ENCODE assay signal across 9 cellular contexts in the genomic region with DNA sequence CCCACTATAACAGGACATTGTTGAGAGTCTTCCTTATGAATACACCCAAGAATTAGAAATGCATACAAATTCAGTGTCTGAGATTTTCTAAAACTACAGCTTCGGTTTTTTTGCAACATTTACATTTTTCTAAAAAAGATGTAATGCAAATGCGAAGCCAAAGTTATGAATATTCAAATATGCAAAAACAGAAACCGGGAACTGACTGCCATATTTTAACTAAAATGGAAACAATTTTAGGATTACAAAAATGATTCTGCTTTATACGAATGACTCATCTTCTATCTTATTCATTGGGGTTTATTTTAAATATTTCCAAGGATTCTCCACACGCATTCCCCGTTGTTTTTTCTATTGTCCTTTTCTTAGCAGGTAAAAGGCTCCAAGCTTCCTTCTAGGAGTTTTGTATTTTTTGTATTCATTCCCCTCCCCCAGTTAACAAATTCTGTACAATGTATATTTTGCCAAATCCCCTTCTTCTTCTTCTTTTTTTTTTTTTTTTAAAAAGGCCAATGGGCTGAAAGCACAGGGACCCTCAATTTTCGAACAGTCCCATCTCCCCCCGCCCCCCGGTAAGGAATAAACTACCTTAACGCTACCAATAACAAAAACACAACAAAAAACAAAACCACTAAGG. TPM values are rescaled to one million over a fixed set of nuclear protein-coding genes. Genes with fewer than 3 reads are reported as not detected.
DNase-seq lines count a peak whose midpoint lies in the region; ATAC-seq and TF ChIP-seq lines count a peak whose summit lies in the region.
"Had no signal": no experiment of that assay in that cellular context is flagged by ENCODE, and none has a peak within 500 bp of the region (broad histone marks: within the 10 kb centered on the region; RNA-seq: fewer than 3 reads in every experiment).

No MANE protein-coding gene starts in this region.

- ATAC-seq in natural killer cell (no peak), HG03565 (IDR thresholded peaks at IDR 0.05; ENCODE audit: unreplicated experiment) (no peak), HG03378 (IDR thresholded peaks at IDR 0.05; ENCODE audit: unreplicated experiment) (no peak), GM21515 (IDR thresholded peaks at IDR 0.05; ENCODE audit: unreplicated experiment) (no peak)

- H4K20me1 ChIP-seq in Karpas-422 (ENCODE audit: insufficient read depth, low read depth, low read length) = peaks cover 20% of the 10 kb centered on the region

- H3K27me3 ChIP-seq in Karpas-422 (ENCODE audit: low read length) = no peaks in the 10 kb centered on the region

- H3K36me3 Mint-ChIP-seq in natural killer cell = no peaks in the 10 kb centered on the region

- H3K27ac ChIP-seq in C4-2B (peak overlapping the region; percentile 86), Karpas-422 (ENCODE audit: low read length) (peak overlapping the region; percentile 91)

- H3K27me3 Mint-ChIP-seq in natural killer cell (ENCODE audit: low read depth in 2 of 2) = peaks cover 0 to 3% of the 10 kb centered on the region in 2 donors

- intact Hi-C loops in natural killer cell (cut with micrococcal nuclease) = loop anchor here (2.0 kb wide), 1 partner anchor 164 kb away; no protein-coding TSS in a partner anchor

- TF ChIP-seq CTCF in C4-2B (conservative IDR thresholded peaks at IDR 0.05) (no peak), choroid plexus epithelial cell (conservative IDR thresholded peaks at IDR 0.05; ENCODE audit: low read depth, low read length) (no peak), natural killer cell (IDR thresholded peaks at IDR 0.05) (no peak)

- DNase-seq in Karpas-422 (peak; percentile 87), choroid plexus epithelial cell (ENCODE audit: low read depth) (no peak), natural killer cell (no peak), SHP77 treated with DMSO at 0.1 percent for 48 hours (lab: John Stamatoyannopoulos, UW) (no peak)

- peak overlapping the region; percentile 99 for H3K4me3 Mint-ChIP-seq in natural killer cell

- H3K9me3 Mint-ChIP-seq in natural killer cell = no peaks in the 10 kb centered on the region

- H3K4me3 ChIP-seq in Karpas-422 (ENCODE audit: low read length) (peak overlapping the region; percentile 86), choroid plexus epithelial cell (ENCODE audit: low read depth, low read length) (peak overlapping the region; percentile 76)

- H3K9me3 ChIP-seq in Karpas-422 (ENCODE audit: low read length) = no peaks in the 10 kb centered on the region

- H3K4me1 Mint-ChIP-seq in natural killer cell = peaks cover 46 to 60% of the 10 kb centered on the region in 2 donors

- peaks cover 33% of the 10 kb centered on the region; the same call in 1 of the 2 replicates for H3K36me3 ChIP-seq in Karpas-422 (ENCODE audit: insufficient read depth, low read length)

- H3K9ac ChIP-seq in Karpas-422 (ENCODE audit: low read length) = peak overlapping the region; percentile 93

- peak overlapping the region; percentile 92 to 99 for H3K27ac Mint-ChIP-seq in natural killer cell

- peaks cover 36% of the 10 kb centered on the region for H3K4me1 ChIP-seq in Karpas-422 (ENCODE audit: low read length)

- H3K4me2 ChIP-seq in Karpas-422 (ENCODE audit: low read depth, low read length, poor library complexity, severe bottlenecking) = peak overlapping the region; percentile 78

- no peaks in the 10 kb centered on the region for H3K9me2 ChIP-seq in Karpas-422 (replicated peaks; ENCODE audit: insufficient read depth, low read length)

- peaks cover 52% of the 10 kb centered on the region for H3K79me2 ChIP-seq in Karpas-422 (ENCODE audit: low read length)

- H2AFZ ChIP-seq in Karpas-422 (ENCODE audit: low read length) = no peak overlapping the region

RNA-seq across cellular contexts. Expression of gene ARPC5, which starts 1.0 kb away (rescaled TPM):
- 93.3 and 238 TPM in 2 replicates for total RNA-seq in Karpas-422 (2014; rRNA removed; shearing (Covaris generic); ENCODE audit: low replicate concordance)
- 100 to 1,000 TPM; 103 to 120 (median 113) TPM for total RNA-seq in natural killer cell

RNA-seq across cellular contexts. Expression of gene APOBEC4, which starts 18.6 kb away (rescaled TPM):
- total RNA-seq in Karpas-422 (2014; rRNA removed; shearing (Covaris generic); ENCODE audit: low replicate concordance) = not detected in 2 replicates
- not detected for total RNA-seq in natural killer cell
- total RNA-seq: omental fat pad had no signal

RNA-seq across cellular contexts. Expression of gene NCF2, which starts 44.3 kb away (rescaled TPM):
- total RNA-seq in Karpas-422 (2014; rRNA removed; shearing (Covaris generic); ENCODE audit: low replicate concordance) = 7.0 and 13.5 TPM in 2 replicates
- 10 to 100 TPM; 10.4 to 21.7 (median 14.8) TPM for total RNA-seq in natural killer cell
